ENCODE assay signal across 21 cellular contexts in genomic region chr6:70738028-70738427, GRCh38.
"Had no signal": no experiment of that assay in that cellular context is flagged by ENCODE, and none has a peak within 500 bp of the region (broad histone marks: within the 10 kb centered on the region; RNA-seq: fewer than 3 reads in every experiment).

No MANE protein-coding gene starts in this region.

- H3K27me3 Mint-ChIP-seq: naive thymus-derived CD8-positive, alpha-beta T cell; stimulated activated naive B cell treated with anti-CD40 and anti-IgM and Interleukin-4, amounts not matched to agents 10 μg/mL and 1 μg/mL and 100 μg/mL, for 72 hours; T-cell; type B pancreatic cell had no signal

- H3K4me1 ChIP-seq: spleen, suprapubic skin had no signal

- H3K36me3 ChIP-seq: brain microvascular endothelial cell had no signal

- H3K4me3 Mint-ChIP-seq: naive thymus-derived CD8-positive, alpha-beta T cell; stimulated activated naive B cell treated with anti-CD40 and anti-IgM and Interleukin-4, amounts not matched to agents 10 μg/mL and 1 μg/mL and 100 μg/mL, for 72 hours; T-cell; type B pancreatic cell had no signal

- H3K27me3 ChIP-seq: brain microvascular endothelial cell, dorsolateral prefrontal cortex, neutrophil, spleen, suprapubic skin had no signal

- H3K27ac ChIP-seq: brain microvascular endothelial cell, dorsolateral prefrontal cortex, neutrophil, spleen, suprapubic skin had no signal

- ATAC-seq: left lobe of liver; naive thymus-derived CD8-positive, alpha-beta T cell; sciatic nerve; stimulated activated naive B cell treated with anti-CD40 and anti-IgM and Interleukin-4, amounts not matched to agents 10 μg/mL and 1 μg/mL and 100 μg/mL, for 72 hours; T-cell had no signal

- H3K4me3 ChIP-seq: dorsolateral prefrontal cortex, spleen, suprapubic skin had no signal

- DNase-seq: activated CD4-positive, alpha-beta T cell treated with anti-CD3 and anti-CD28 coated beads for 48 hours; activated gamma-delta T cell; activated T-cell treated with anti-CD3 and anti-CD28 coated beads for 4 hours; amniotic stem cell; brain microvascular endothelial cell; cerebellar nuclear complex; dorsolateral prefrontal cortex; foreskin melanocyte; head of caudate nucleus; mammary epithelial cell; naive thymus-derived CD8-positive, alpha-beta T cell; spleen; stimulated activated CD4-positive, alpha-beta T cell treated with anti-CD3 and anti-CD28 coated beads, Interleukin-1b, Interleukin-23, amount 100 ng/mL, for 48 hours; stimulated activated naive B cell treated with anti-CD40 and anti-IgM and Interleukin-4, amounts not matched to agents 10 μg/mL and 1 μg/mL and 100 μg/mL, for 72 hours; T-cell; T1000 had no signal

- H3K9me3 Mint-ChIP-seq: type B pancreatic cell had no signal

- H3K27ac Mint-ChIP-seq: stimulated activated naive B cell treated with anti-CD40 and anti-IgM and Interleukin-4, amounts not matched to agents 10 μg/mL and 1 μg/mL and 100 μg/mL, for 72 hours; T-cell; type B pancreatic cell had no signal

- H3K9me3 ChIP-seq: neutrophil, suprapubic skin had no signal
